ENCODE assay signal across 8 cellular contexts in genomic region chr3:169812844-169813677, GRCh38. TPM values are rescaled to one million over a fixed set of nuclear protein-coding genes. Genes with fewer than 3 reads are reported as not detected.
A peak's percentile ranks its signal among the peaks of the same experiment; 100 is the strongest.
DNase-seq lines count a peak whose midpoint lies in the region; ATAC-seq lines count a peak whose summit lies in the region.

LRRC34 (minus strand) TSS chr3:169812904; CDS start chr3:169812548, 356 bp downstream.
LRRIQ4 (plus strand) TSS chr3:169812870; CDS start chr3:169821922, 9,052 bp downstream.

- H2BK120ac ChIP-seq in mesendoderm (ENCODE audit: low read depth, low read length): no peak within 1 kb of the TSS

- no peak within 1 kb of the TSS for H2AK5ac ChIP-seq in mesendoderm (ENCODE audit: low read length)

- H3K4ac ChIP-seq in mesendoderm (ENCODE audit: low read depth, low read length): peak within 1 kb of the TSS; percentile 66

- peak; percentile 43 for ATAC-seq in HG03097 (IDR thresholded peaks at IDR 0.05; ENCODE audit: low FRiP score, unreplicated experiment)
- ATAC-seq in effector memory CD8-positive, alpha-beta T cell (replicated peaks): peak; percentile 44

- H3K9me3 Mint-ChIP-seq in activated CD4-positive, alpha-beta T cell treated with anti-CD3 and anti-CD28 coated beads, Interleukin-2, amount 10 ng/mL, durations not matched to agents 7 days and 5 days: peaks cover 9% of the 10 kb centered on the region
- H3K9me3 Mint-ChIP-seq in effector memory CD8-positive, alpha-beta T cell: peaks cover 0 to 6% of the 10 kb centered on the region in 2 donors

- H3K4me2 ChIP-seq in mesendoderm (ENCODE audit: low read length): peak within 1 kb of the TSS; percentile 67

- H3K4me1 Mint-ChIP-seq in activated CD4-positive, alpha-beta T cell treated with anti-CD3 and anti-CD28 coated beads, Interleukin-2, amount 10 ng/mL, durations not matched to agents 7 days and 5 days: peaks cover 46% of the 10 kb centered on the region
- H3K4me1 Mint-ChIP-seq in effector memory CD8-positive, alpha-beta T cell (ENCODE audit: low read depth in 2 of 2): peaks cover 21 to 22% of the 10 kb centered on the region in 2 donors

- no peaks in the 10 kb centered on the region for H3K4me1 ChIP-seq in mesendoderm (ENCODE audit: control insufficient read depth, low read depth, low read length)

- no peak within 1 kb of the TSS for H3K27ac ChIP-seq in mesendoderm (ENCODE audit: low read depth, low read length)

- H3K79me2 ChIP-seq in mesendoderm (ENCODE audit: control insufficient read depth, insufficient read depth, low read length): no peaks in the 10 kb centered on the region

- H3K36me3 ChIP-seq in mesendoderm (ENCODE audit: control insufficient read depth, insufficient read depth, low read length): no peaks in the 10 kb centered on the region

- peak within 1 kb of the TSS; percentile 57 for H2BK5ac ChIP-seq in mesendoderm (ENCODE audit: low read length)

- peak within 1 kb of the TSS; percentile 55 for H3K4me3 ChIP-seq in mesendoderm (ENCODE audit: low read length)

- POLR2A ChIA-PET in activated CD4-positive, alpha-beta T cell treated with anti-CD3 and anti-CD28 coated beads, Interleukin-2, amount 10 ng/mL, durations not matched to agents 7 days and 5 days (lab: Charles Lee): no interaction called here

- peak within 1 kb of the TSS; percentile 86 for H3K27ac Mint-ChIP-seq in activated CD4-positive, alpha-beta T cell treated with anti-CD3 and anti-CD28 coated beads, Interleukin-2, amount 10 ng/mL, durations not matched to agents 7 days and 5 days
- H3K27ac Mint-ChIP-seq in effector memory CD8-positive, alpha-beta T cell: peak within 1 kb of the TSS; percentile 73 to 89

- no peak within 1 kb of the TSS for H2BK15ac ChIP-seq in mesendoderm (replicated peaks; ENCODE audit: low read depth)

- no peak within 1 kb of the TSS for H4K5ac ChIP-seq in mesendoderm (ENCODE audit: low read length)

- WGBS in mesendoderm (ENCODE audit: extremely low coverage, insufficient coverage, low lambda C conversion rate): no CpG with 5 or more reads among the region's 20 CpGs

- peak within 1 kb of the TSS; percentile 74 for H3K4me3 Mint-ChIP-seq in activated CD4-positive, alpha-beta T cell treated with anti-CD3 and anti-CD28 coated beads, Interleukin-2, amount 10 ng/mL, durations not matched to agents 7 days and 5 days
- H3K4me3 Mint-ChIP-seq in effector memory CD8-positive, alpha-beta T cell: peak within 1 kb of the TSS; percentile 89 to 92

- H3K18ac ChIP-seq in mesendoderm (ENCODE audit: low read length): peak within 1 kb of the TSS; percentile 40

- H4K8ac ChIP-seq in mesendoderm (ENCODE audit: low read depth, low read length): peak within 1 kb of the TSS; percentile 7

- peak within 1 kb of the TSS; percentile 88 for H3K56ac ChIP-seq in mesendoderm (ENCODE audit: low read length)

- DNase-seq in NOMO-1 (lab: John Stamatoyannopoulos, UW; ENCODE audit: unreplicated experiment in 2 of 2): peak; percentile 22 to 28
- no peak for DNase-seq in NOMO-1 treated with dmso at 0.1 percent for 144 hours (lab: John Stamatoyannopoulos, UW; ENCODE audit: unreplicated experiment)
- peak; percentile 32 for DNase-seq in NCI-H345 treated with DMSO at 0.1 percent for 48 hours (lab: John Stamatoyannopoulos, UW; ENCODE audit: unreplicated experiment)
- DNase-seq in activated CD4-positive, alpha-beta T cell treated with anti-CD3 and anti-CD28 coated beads, Interleukin-2, amount 10 ng/mL, durations not matched to agents 7 days and 5 days: peak; percentile 80
- DNase-seq in effector memory CD8-positive, alpha-beta T cell: peak; percentile 26 to 46 (median 29)
- DNase-seq in mesendoderm: peak; percentile 92
- peak; percentile 27 for DNase-seq in stimulated activated CD8-positive, alpha-beta memory T cell treated with anti-CD3 and anti-CD28 coated beads, Interleukin-15, amount 100 ng/mL, for 24 hours (ENCODE audit: low read depth)

- no peak within 1 kb of the TSS for H3K23ac ChIP-seq in mesendoderm (ENCODE audit: low read length)

- H3K9ac ChIP-seq in mesendoderm (ENCODE audit: low read length): peak within 1 kb of the TSS; percentile 75

- H3K27me3 Mint-ChIP-seq in activated CD4-positive, alpha-beta T cell treated with anti-CD3 and anti-CD28 coated beads, Interleukin-2, amount 10 ng/mL, durations not matched to agents 7 days and 5 days: peaks cover 13% of the 10 kb centered on the region
- peaks cover 8 to 24% of the 10 kb centered on the region in 2 donors for H3K27me3 Mint-ChIP-seq in effector memory CD8-positive, alpha-beta T cell

- CTCF ChIA-PET in activated CD4-positive, alpha-beta T cell treated with anti-CD3 and anti-CD28 coated beads, Interleukin-2, amount 10 ng/mL, durations not matched to agents 7 days and 5 days (lab: Charles Lee): interaction anchor here (0.7 to 3.0 kb wide), 3 partner anchors 9 to 28 kb away, joined by 4 to 9 read pairs (median 5); no protein-coding TSS in a partner anchor

- H3K79me1 ChIP-seq in mesendoderm (ENCODE audit: low read length): no peaks in the 10 kb centered on the region

- H3K27me3 ChIP-seq in mesendoderm (ENCODE audit: insufficient read depth, low read length, poor library complexity): no peaks in the 10 kb centered on the region

- peaks cover 11% of the 10 kb centered on the region for H3K36me3 Mint-ChIP-seq in activated CD4-positive, alpha-beta T cell treated with anti-CD3 and anti-CD28 coated beads, Interleukin-2, amount 10 ng/mL, durations not matched to agents 7 days and 5 days (ENCODE audit: low read depth)
- peaks cover 19% of the 10 kb centered on the region for H3K36me3 Mint-ChIP-seq in effector memory CD8-positive, alpha-beta T cell (ENCODE audit: insufficient read depth)

RNA-seq across cellular contexts. Expression of gene LRRC34, which starts in this region (rescaled TPM):
- total RNA-seq in activated CD4-positive, alpha-beta T cell treated with anti-CD3 and anti-CD28 coated beads, Interleukin-2, amount 10 ng/mL, durations not matched to agents 7 days and 5 days: 1 to 10 TPM; 3.4 to 4.7 TPM
- 3.0 TPM for polyA plus RNA-seq in mesendoderm (2013, experiment 1 of 2)
- 3.1 TPM for polyA plus RNA-seq in mesendoderm (2013, experiment 2 of 2)

RNA-seq across cellular contexts. Expression of gene LRRIQ4, which starts in this region (rescaled TPM):
- not detected for total RNA-seq in activated CD4-positive, alpha-beta T cell treated with anti-CD3 and anti-CD28 coated beads, Interleukin-2, amount 10 ng/mL, durations not matched to agents 7 days and 5 days
- polyA plus RNA-seq in mesendoderm (2013, experiment 1 of 2): 0.11 TPM
- polyA plus RNA-seq in mesendoderm (2013, experiment 2 of 2): 0.06 TPM
